In the genomic region with DNA sequence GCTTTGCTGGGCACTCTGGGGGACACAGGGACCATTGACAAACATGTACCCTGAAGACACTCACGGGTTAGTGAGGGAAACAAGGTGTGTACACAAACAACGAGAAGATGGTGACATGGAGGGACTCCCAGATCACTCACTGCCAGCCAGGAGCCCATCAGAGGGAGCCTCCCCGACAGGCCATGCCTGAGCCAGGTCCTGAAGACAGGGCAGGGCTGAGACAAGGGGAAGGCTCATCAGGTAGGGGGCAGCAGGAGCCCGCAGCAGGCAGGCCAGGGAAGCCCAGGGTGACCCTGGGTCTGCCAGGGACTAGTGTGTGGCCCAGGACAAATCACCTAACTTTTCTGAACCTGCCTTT, we compare ENCODE assay signal across 14 cellular contexts.
A peak's percentile ranks its signal among the peaks of the same experiment; 100 is the strongest.
DNase-seq lines count a peak whose midpoint lies in the region; ATAC-seq and TF ChIP-seq lines count a peak whose summit lies in the region.
"Had no signal": no experiment of that assay in that cellular context is flagged by ENCODE, and none has a peak within 500 bp of the region (broad histone marks: within the 10 kb centered on the region; RNA-seq: fewer than 3 reads in every experiment).

No MANE protein-coding gene starts in this region.

- intact Hi-C loops in colonic mucosa (cut with DNase I) = no loop called here

- no peak overlapping the region for H3K27ac ChIP-seq in colonic mucosa

- ATAC-seq in HG03354 (IDR thresholded peaks at IDR 0.05; ENCODE audit: poor library complexity, severe bottlenecking, unreplicated experiment) = no peak
- ATAC-seq in GM18517 (IDR thresholded peaks at IDR 0.05; ENCODE audit: unreplicated experiment) = no peak

- TF ChIP-seq CTCF in colonic mucosa (IDR thresholded peaks at IDR 0.05) (no peak), GM10266 (IDR thresholded peaks at IDR 0.05; ENCODE audit: control insufficient read depth, insufficient read depth, low read depth, missing control alignments) (no peak)

- H3K36me3 ChIP-seq in colonic mucosa = no peaks in the 10 kb centered on the region

- DNase-seq in AG20443 (ENCODE audit: low spot score) (peak; percentile 4), ELF-1 (ENCODE audit: low read depth, low spot score) (peak; percentile 53), colonic mucosa (peak; percentile 2), islet precursor cell (peak; percentile 59), GM10266 (ENCODE audit: extremely low spot score) (no peak)
- DNase-seq in activated CD4-positive, alpha-beta T cell treated with anti-CD3 and anti-CD28 coated beads, Interleukin-2, amount 50 U/mL, for 48 hours = no peak
- DNase-seq: AML-193; CD4-positive, alpha-beta T cell; NCI-H1417 treated with DMSO at 0.1 percent for 48 hours; NCI-H2029 treated with DMSO at 0.1 percent for 48 hours; NCI-H510A; NK-92 treated with Interleukin-12 subunit alpha and Interleukin-12 subunit beta, amount 100 ng/mL, for 24 hours had no signal

- H3K9me3 ChIP-seq in colonic mucosa = no peaks in the 10 kb centered on the region

- H3K9ac ChIP-seq in colonic mucosa (ENCODE audit: low read depth in 2 of 2, low read length in 2 of 2) = no peak overlapping the region

- no peak overlapping the region for H3K4me3 ChIP-seq in colonic mucosa

- H3K4me1 ChIP-seq in colonic mucosa = no peaks in the 10 kb centered on the region

- no peaks in the 10 kb centered on the region for H3K27me3 ChIP-seq in colonic mucosa

Comparison
In these comparisons a context has a peak if more than half of its experiments do, and no peak if none do; other contexts are left out.
1. DNase-seq: peak in AG20443 (single experiment), ELF-1 (single experiment), colonic mucosa (single experiment) and islet precursor cell (single experiment); none in activated CD4-positive, alpha-beta T cell treated with anti-CD3 and anti-CD28 coated beads, Interleukin-2, amount 50 U/mL, for 48 hours (0 of 2) and GM10266 (single experiment).